In genomic region chr15:74768771-74769342, GRCh38 we compare ENCODE assay signal across 8 cellular contexts. TPM values are rescaled to one million over a fixed set of nuclear protein-coding genes. Genes with fewer than 3 reads are reported as not detected.
DNase-seq lines count a peak whose midpoint lies in the region; ATAC-seq, FAIRE-seq and TF ChIP-seq lines count a peak whose summit lies in the region.

No MANE protein-coding gene starts in this region.

- dilution Hi-C loops in mammary epithelial cell (cut with HindIII; ENCODE audit: low sequenced_read_pairs) (no loop called here), keratinocyte (cut with MboI; ENCODE audit: extremely low pct_ligation_motif_present, low sequenced_read_pairs) (no loop called here)

- peak overlapping the region; percentile 9 for H3K27ac Mint-ChIP-seq in T-helper 2 cell treated with Interferon-gamma antibody and Interleukin-4, amounts not matched to agents 5 μg/mL and 100 μg/mL, for 36 hours

- CTCF ChIA-PET in mammary epithelial cell (lab: Charles Lee; ENCODE audit: low non-redundant PET): interaction anchor here (0.5 to 1.3 kb wide), 9 partner anchors 15 to 397 kb away, joined by 3 to 11 read pairs (median 4); no protein-coding TSS in a partner anchor

- peaks cover 24% of the 10 kb centered on the region for H3K4me1 Mint-ChIP-seq in T-helper 2 cell treated with Interferon-gamma antibody and Interleukin-4, amounts not matched to agents 5 μg/mL and 100 μg/mL, for 36 hours (ENCODE audit: low read depth)

- intact Hi-C loops in mammary epithelial cell (cut with micrococcal nuclease): loop anchor here (1.0 kb wide), 4 partner anchors 73 to 395 kb away; partner anchors contain the start of gene EDC3

- H3K4me3 ChIP-seq in MG63 (no peak overlapping the region), mammary epithelial cell (replicated peaks in 1 of 3; ENCODE audit: insufficient read depth in 1 of 3, low read depth in 2 of 3, low read length in 3 of 3) (no peak overlapping the region), keratinocyte (ENCODE audit: control insufficient read depth in 2 of 3, extremely low read depth in 1 of 3, insufficient read depth in 2 of 3, low read depth in 1 of 3, low read length in 3 of 3) (no peak overlapping the region)

- H2AFZ ChIP-seq in mammary epithelial cell (ENCODE audit: low read depth, low read length) (peak overlapping the region; percentile 68), keratinocyte (ENCODE audit: control insufficient read depth, low read length) (no peak overlapping the region)

- H3K79me2 ChIP-seq in mammary epithelial cell (ENCODE audit: insufficient read depth, low read length) (no peaks in the 10 kb centered on the region), keratinocyte (ENCODE audit: control insufficient read depth, insufficient read depth, low read length) (no peaks in the 10 kb centered on the region)

- H3K27me3 Mint-ChIP-seq in T-helper 2 cell treated with Interferon-gamma antibody and Interleukin-4, amounts not matched to agents 5 μg/mL and 100 μg/mL, for 36 hours (ENCODE audit: low read depth): peaks cover 2% of the 10 kb centered on the region

- no peak overlapping the region for H3K4me3 Mint-ChIP-seq in T-helper 2 cell treated with Interferon-gamma antibody and Interleukin-4, amounts not matched to agents 5 μg/mL and 100 μg/mL, for 36 hours

- H3K9me3 ChIP-seq in MG63 (no peaks in the 10 kb centered on the region; the same call in 1 of the 2 replicates), mammary epithelial cell (replicated peaks; ENCODE audit: insufficient read depth, low read length) (no peaks in the 10 kb centered on the region), keratinocyte (ENCODE audit: control insufficient read depth, low read depth, low read length) (no peaks in the 10 kb centered on the region)

- DNase-seq in NCI-H446 (lab: John Stamatoyannopoulos, UW) (peak; percentile 36 to 65), NCI-H446 treated with DMSO at 0.1 percent for 48 hours (lab: John Stamatoyannopoulos, UW) (no peak), MG63 (peak; percentile 65), mammary epithelial cell (no peak), keratinocyte (ENCODE audit: low read depth, low spot score) (no peak)
- DNase-seq in T-helper 2 cell treated with Interferon-gamma antibody and Interleukin-4, amounts not matched to agents 5 μg/mL and 100 μg/mL, for 36 hours (ENCODE audit: low spot score): peak; percentile 45
- DNase-seq in stimulated activated CD4-positive, alpha-beta T cell treated with anti-CD3 and anti-CD28 coated beads, TNF-alpha, amount 100 ng/mL, for 24 hours (ENCODE audit: low read depth in 3 of 3): peak in 2 of 3 experiments; percentile 37 to 63

- FAIRE-seq in keratinocyte (lab: Jason Lieb, UNC): peak; percentile 75

- no peaks in the 10 kb centered on the region for H3K9me3 Mint-ChIP-seq in T-helper 2 cell treated with Interferon-gamma antibody and Interleukin-4, amounts not matched to agents 5 μg/mL and 100 μg/mL, for 36 hours

- no peaks in the 10 kb centered on the region for H3K9me1 ChIP-seq in keratinocyte (ENCODE audit: control insufficient read depth, extremely low read depth, insufficient read depth, low read length)

- no peaks in the 10 kb centered on the region for H3K36me3 Mint-ChIP-seq in T-helper 2 cell treated with Interferon-gamma antibody and Interleukin-4, amounts not matched to agents 5 μg/mL and 100 μg/mL, for 36 hours (ENCODE audit: low read depth)

- peak overlapping the region; percentile 22 for H3K4me2 ChIP-seq in mammary epithelial cell (ENCODE audit: insufficient read depth, low read depth, low read length)
- peak overlapping the region; percentile 4 for H3K4me2 ChIP-seq in keratinocyte (ENCODE audit: control insufficient read depth, extremely low read depth, insufficient read depth, low read depth, low read length)

- H4K20me1 ChIP-seq in mammary epithelial cell (ENCODE audit: insufficient read depth, low read length) (no peaks in the 10 kb centered on the region), keratinocyte (ENCODE audit: control insufficient read depth, extremely low read depth, insufficient read depth, low read length) (no peaks in the 10 kb centered on the region)

- H3K9ac ChIP-seq in mammary epithelial cell (ENCODE audit: insufficient read depth, low read length) (no peak overlapping the region), keratinocyte (ENCODE audit: control insufficient read depth, extremely low read depth, insufficient read depth, low read length) (no peak overlapping the region)

- no peaks in the 10 kb centered on the region for H3K36me3 ChIP-seq in MG63
- H3K36me3 ChIP-seq in mammary epithelial cell (ENCODE audit: insufficient read depth, low read length): no peaks in the 10 kb centered on the region
- no peaks in the 10 kb centered on the region for H3K36me3 ChIP-seq in keratinocyte (ENCODE audit: control insufficient read depth in 2 of 2, extremely low read depth in 1 of 2, insufficient read depth in 2 of 2, low read length in 2 of 2)

- H3K4me1 ChIP-seq in mammary epithelial cell (ENCODE audit: insufficient read depth, low read length): peaks cover 4% of the 10 kb centered on the region
- H3K4me1 ChIP-seq in keratinocyte (ENCODE audit: control insufficient read depth, extremely low read depth, insufficient read depth, low read length): peaks cover 7% of the 10 kb centered on the region

- 2% methylated on average over 7 of the region's 9 CpGs for WGBS in mammary epithelial cell (ENCODE audit: low coverage, missing lambda C conversion rate)

- ATAC-seq in GM18502 (IDR thresholded peaks at IDR 0.05; ENCODE audit: poor library complexity, unreplicated experiment): no peak

- no TSS peak for BruUV-seq in mammary epithelial cell (replicated peaks; lab: Mats Ljungman, UMichigan)

- in situ Hi-C loops in mammary epithelial cell (cut with MboI; ENCODE audit: low sequenced_read_pairs in 2 of 2): loop anchor here (5.0 to 25.0 kb wide), 4 partner anchors 132 to 407 kb away; partner anchors contain the start of gene CYP11A1 (in 1 of the 2)

- TF ChIP-seq CTCF in mammary epithelial cell (conservative IDR thresholded peaks at IDR 0.05 in 1 of 2, IDR thresholded peaks at IDR 0.05 in 1 of 2; ENCODE audit: extremely low read depth in 1 of 2, insufficient read depth in 1 of 2, low read depth in 1 of 2, low read length in 2 of 2) (peak; percentile 76 to 82), keratinocyte (optimal IDR thresholded peaks at IDR 0.05 in 1 of 3, IDR thresholded peaks at IDR 0.05 in 1 of 3, conservative IDR thresholded peaks at IDR 0.05 in 1 of 3; ENCODE audit: extremely low read depth in 1 of 3, insufficient read depth in 2 of 3, low read length in 3 of 3) (peak; percentile 71 to 91 (median 82))

- no peak overlapping the region for H3K27ac ChIP-seq in mammary epithelial cell (ENCODE audit: insufficient read depth, low read depth, low read length)
- no peak overlapping the region for H3K27ac ChIP-seq in keratinocyte (ENCODE audit: control insufficient read depth, insufficient read depth, low read length)

- H3K27me3 ChIP-seq in MG63: no peaks in the 10 kb centered on the region
- no peaks in the 10 kb centered on the region for H3K27me3 ChIP-seq in mammary epithelial cell (ENCODE audit: insufficient read depth, low read length)
- peaks cover 14% of the 10 kb centered on the region for H3K27me3 ChIP-seq in keratinocyte (ENCODE audit: control insufficient read depth, extremely low read depth, insufficient read depth, low read length)

RNA-seq across cellular contexts. Expression of gene CSK, which starts 13.0 kb away (rescaled TPM):
- 42.0 and 57.2 TPM in 2 replicates for total RNA-seq in MG63 (2014; rRNA removed; shearing (Covaris generic); ENCODE audit: low replicate concordance)
- 10 to 100 TPM; 23.2 to 64.6 TPM for total RNA-seq in mammary epithelial cell
- polyA plus RNA-seq in mammary epithelial cell (36.6 TPM), keratinocyte (14.9 to 41.5 TPM (median 17.2 TPM) in 3 replicates)
- polyA minus RNA-seq in mammary epithelial cell (88.5 TPM), keratinocyte (22.1 to 111 TPM (median 39.2 TPM) in 3 replicates)
- 16.8 TPM for polyA plus RNA-seq in keratinocyte (2011; ENCODE audit: low read depth)
- 19.4 and 37.7 TPM in 2 replicates for polyA plus RNA-seq in keratinocyte (2011; cell fraction: cytosol; rRNA removed)
- 40.0 and 50.1 TPM in 2 replicates for polyA plus RNA-seq in keratinocyte (2011; cell fraction: nucleus; rRNA removed)
- 38.6 and 52.8 TPM in 2 replicates for polyA plus RNA-seq in keratinocyte (2012; ENCODE audit: low replicate concordance)
- polyA minus RNA-seq in keratinocyte (2011; cell fraction: cytosol; rRNA and poly(A)+ RNA removed): 47.0 TPM
- 26.1 and 28.3 TPM in 2 replicates for polyA minus RNA-seq in keratinocyte (2011; cell fraction: nucleus; rRNA and poly(A)+ RNA removed)

RNA-seq across cellular contexts. Expression of gene CYP1A2, which starts 20.2 kb away (rescaled TPM):
- 0.23 TPM in 1 of 2 replicates, not detected in the other for total RNA-seq in MG63 (2014; rRNA removed; shearing (Covaris generic); ENCODE audit: low replicate concordance)
- total RNA-seq in mammary epithelial cell: not detected
- not detected for polyA plus RNA-seq in mammary epithelial cell
- polyA minus RNA-seq in mammary epithelial cell: not detected
- 0.04 to 0.09 TPM in 2 of 3 replicates, not detected in the other for polyA plus RNA-seq in keratinocyte
- not detected for polyA plus RNA-seq in keratinocyte (2011; ENCODE audit: low read depth)
- 0.06 TPM in 1 of 2 replicates, not detected in the other for polyA plus RNA-seq in keratinocyte (2011; cell fraction: cytosol; rRNA removed)
- 0.04 and 0.09 TPM in 2 replicates for polyA plus RNA-seq in keratinocyte (2011; cell fraction: nucleus; rRNA removed)
- polyA plus RNA-seq in keratinocyte (2012; ENCODE audit: low replicate concordance): not detected in 2 replicates
- not detected in 3 replicates for polyA minus RNA-seq in keratinocyte
- polyA minus RNA-seq in keratinocyte (2011; cell fraction: cytosol; rRNA and poly(A)+ RNA removed): not detected
- polyA minus RNA-seq in keratinocyte (2011; cell fraction: nucleus; rRNA and poly(A)+ RNA removed): not detected in 2 replicates

RNA-seq across cellular contexts. Expression of gene CYP1A1, which starts 43.5 kb away (rescaled TPM):
- total RNA-seq in MG63 (2014; rRNA removed; shearing (Covaris generic); ENCODE audit: low replicate concordance): 11.6 and 15.7 TPM in 2 replicates
- 10 to 100 TPM in 1 of 2 donors, under 1 TPM in 1; 0.99 to 20.0 TPM for total RNA-seq in mammary epithelial cell
- polyA plus RNA-seq in mammary epithelial cell: 2.2 TPM
- not detected for polyA minus RNA-seq in mammary epithelial cell
- 3.1 to 23.4 TPM (median 4.8 TPM) in 3 replicates for polyA plus RNA-seq in keratinocyte
- polyA plus RNA-seq in keratinocyte (2011; ENCODE audit: low read depth): 4.3 TPM
- polyA plus RNA-seq in keratinocyte (2011; cell fraction: cytosol; rRNA removed): 5.8 and 7.4 TPM in 2 replicates
- polyA plus RNA-seq in keratinocyte (2011; cell fraction: nucleus; rRNA removed): 19.8 and 26.2 TPM in 2 replicates
- polyA plus RNA-seq in keratinocyte (2012; ENCODE audit: low replicate concordance): 2.6 and 8.5 TPM in 2 replicates
- 3.5 to 18.4 TPM (median 10.9 TPM) in 3 replicates for polyA minus RNA-seq in keratinocyte
- 8.1 TPM for polyA minus RNA-seq in keratinocyte (2011; cell fraction: cytosol; rRNA and poly(A)+ RNA removed)
- polyA minus RNA-seq in keratinocyte (2011; cell fraction: nucleus; rRNA and poly(A)+ RNA removed): 10.4 and 11.4 TPM in 2 replicates

RNA-seq across cellular contexts. Expression of gene LMAN1L, which starts 43.8 kb away (rescaled TPM):
- total RNA-seq in MG63 (2014; rRNA removed; shearing (Covaris generic); ENCODE audit: low replicate concordance): not detected in 2 replicates
- total RNA-seq in mammary epithelial cell: under 1 TPM in 1 of 2 donors, not detected in 1; 0.14 TPM
- polyA plus RNA-seq in mammary epithelial cell (not detected), keratinocyte (not detected in 3 replicates)
- polyA minus RNA-seq in mammary epithelial cell (not detected), keratinocyte (0.36 to 0.38 TPM in 2 of 3 replicates, not detected in the other)
- not detected for polyA plus RNA-seq in keratinocyte (2011; ENCODE audit: low read depth)
- polyA plus RNA-seq in keratinocyte (2011; cell fraction: cytosol; rRNA removed): not detected in 2 replicates
- 0.05 and 0.22 TPM in 2 replicates for polyA plus RNA-seq in keratinocyte (2011; cell fraction: nucleus; rRNA removed)
- not detected in 2 replicates for polyA plus RNA-seq in keratinocyte (2012; ENCODE audit: low replicate concordance)
- not detected for polyA minus RNA-seq in keratinocyte (2011; cell fraction: cytosol; rRNA and poly(A)+ RNA removed)
- polyA minus RNA-seq in keratinocyte (2011; cell fraction: nucleus; rRNA and poly(A)+ RNA removed): 0.21 and 0.31 TPM in 2 replicates

RNA-seq across cellular contexts. Expression of gene CPLX3, which starts 57.6 kb away (rescaled TPM):
- total RNA-seq in MG63 (2014; rRNA removed; shearing (Covaris generic); ENCODE audit: low replicate concordance): not detected in 2 replicates
- not detected for total RNA-seq in mammary epithelial cell
- polyA plus RNA-seq in mammary epithelial cell: not detected
- polyA minus RNA-seq in mammary epithelial cell: not detected
- 0.03 TPM in 1 of 3 replicates, not detected in the others for polyA plus RNA-seq in keratinocyte
- not detected for polyA plus RNA-seq in keratinocyte (2011; ENCODE audit: low read depth)
- polyA plus RNA-seq in keratinocyte (2011; cell fraction: cytosol; rRNA removed): not detected in 2 replicates
- 0.13 and 0.27 TPM in 2 replicates for polyA plus RNA-seq in keratinocyte (2011; cell fraction: nucleus; rRNA removed)
- 0.18 TPM in 1 of 2 replicates, not detected in the other for polyA plus RNA-seq in keratinocyte (2012; ENCODE audit: low replicate concordance)
- not detected in 3 replicates for polyA minus RNA-seq in keratinocyte
- not detected for polyA minus RNA-seq in keratinocyte (2011; cell fraction: cytosol; rRNA and poly(A)+ RNA removed)
- not detected in 2 replicates for polyA minus RNA-seq in keratinocyte (2011; cell fraction: nucleus; rRNA and poly(A)+ RNA removed)

Comparison
In these comparisons a context has a peak if more than half of its experiments do, and no peak if none do; other contexts are left out.
1. DNase-seq: peak in NCI-H446 (2 of 2), MG63 (single experiment), T-helper 2 cell treated with Interferon-gamma antibody and Interleukin-4, amounts not matched to agents 5 μg/mL and 100 μg/mL, for 36 hours (single experiment) and stimulated activated CD4-positive, alpha-beta T cell treated with anti-CD3 and anti-CD28 coated beads, TNF-alpha, amount 100 ng/mL, for 24 hours (2 of 3); none in NCI-H446 treated with DMSO at 0.1 percent for 48 hours (single experiment), mammary epithelial cell (single experiment) and keratinocyte (single experiment).